8 cellular contexts compared by ENCODE assay signal in genomic region chr14:24307575-24308341, GRCh38. TPM values are rescaled to one million over a fixed set of nuclear protein-coding genes. Genes with fewer than 3 reads are reported as not detected.
DNase-seq lines count a peak whose midpoint lies in the region; ATAC-seq and TF ChIP-seq lines count a peak whose summit lies in the region.

CIDEB (minus strand) TSS chr14:24307977; CDS start chr14:24307858, 119 bp downstream.

- peak; percentile 82 to 95 (median 93) for TF ChIP-seq CTCF in heart right ventricle (IDR thresholded peaks at IDR 0.05)

- H3K9me3 ChIP-seq in heart right ventricle = no peaks in the 10 kb centered on the region

- 60 to 62% methylated on average over 6 of the region's 6 CpGs for WGBS in heart right ventricle, 2 donors

- H3K4me1 ChIP-seq in heart right ventricle = peaks cover 11 to 52% (median 36%) of the 10 kb centered on the region in 9 donors

- H3K4me3 ChIP-seq in heart right ventricle = no peak within 1 kb of the TSS

- peak in 3 of 8 donors; percentile 15 to 21 (median 18) for ATAC-seq in heart right ventricle
- ATAC-seq in GM21786 (IDR thresholded peaks at IDR 0.05; ENCODE audit: unreplicated experiment) = no peak

- DNase-seq in NCI-H1417 (lab: John Stamatoyannopoulos, UW) (peak; percentile 46 to 68 (median 48)), NCI-H1417 treated with DMSO at 0.1 percent for 48 hours (lab: John Stamatoyannopoulos, UW) (no peak), LHCN-M2 (ENCODE audit: low read depth) (peak; percentile 55), T-helper 1 cell (peak in 4 of 5 donors; percentile 37 to 50 (median 42)), amniotic epithelial cell (ENCODE audit: low read depth) (peak; percentile 40), heart right ventricle (peak in 1 of 2 donors; percentile 58), renal cortical epithelial cell (ENCODE audit: low read depth) (peak; percentile 69)

- intact Hi-C loops in heart right ventricle (cut with DNase I) = no loop called here

- peaks cover 0 to 52% (median 34%) of the 10 kb centered on the region in 9 donors for H3K36me3 ChIP-seq in heart right ventricle

- no peaks in the 10 kb centered on the region for H3K27me3 ChIP-seq in heart right ventricle

- no peak within 1 kb of the TSS for H3K27ac ChIP-seq in heart right ventricle

RNA-seq across cellular contexts. Expression of gene CIDEB, which starts in this region (rescaled TPM):
- 0.34 TPM in 1 of 2 replicates, not detected in the other for total RNA-seq in LHCN-M2 (2014; rRNA removed)
- 0.13 TPM for polyA plus RNA-seq in LHCN-M2 (2012)
- 1 to 10 TPM; 1.9 to 6.0 (median 3.5) TPM for total RNA-seq in heart right ventricle
- polyA plus RNA-seq in heart right ventricle = 1 to 10 TPM; 4.3 to 4.8 TPM
- 0.87 and 2.8 TPM in 2 replicates for total RNA-seq in renal cortical epithelial cell

Comparison
In these comparisons a context has a peak if more than half of its experiments do, and no peak if none do; other contexts are left out.
1. Peak in DNase-seq in LHCN-M2; RNA of the gene not detected or under 1 TPM.